8 cellular contexts compared by ENCODE assay signal in genomic region chr1:159780583-159781582, GRCh38. TPM values are rescaled to one million over a fixed set of nuclear protein-coding genes. Genes with fewer than 3 reads are reported as not detected.
DNase-seq lines count a peak whose midpoint lies in the region; ATAC-seq, FAIRE-seq and TF ChIP-seq lines count a peak whose summit lies in the region.

Gene DUSP23 (plus strand): TSS chr1:159780962. CDS start chr1:159781101, 139 bp downstream.

- peak; percentile 89 for DNase-seq in GM19239 (ENCODE audit: insufficient read length, low spot score)
- DNase-seq in NCI-H526 treated with DMSO at 0.1 percent for 48 hours (lab: John Stamatoyannopoulos, UW): peak; percentile 100
- peak; percentile 95 for DNase-seq in activated CD4-positive, alpha-beta T cell treated with anti-CD3 and anti-CD28 coated beads, Interleukin-2, amount 50 U/mL, for 4 hours
- DNase-seq in left lung: peak; percentile 98 to 99
- DNase-seq in stimulated activated CD4-positive, alpha-beta T cell treated with anti-CD3 and anti-CD28 coated beads, Interleukin-2, amount 100 ng/mL, for 48 hours: peak; percentile 91

- H3K27ac Mint-ChIP-seq in dendritic cell treated with granulocyte-macrophage colony-stimulating factor and Interleukin-4, amounts not matched to agents 40 ng/mL and 50 ng/mL, for 4 days: peak within 1 kb of the TSS; percentile 82

- no peaks in the 10 kb centered on the region for H4K20me1 ChIP-seq in BLaER1

- H3K27me3 ChIP-seq in BLaER1 (no peaks in the 10 kb centered on the region), left lung (no peaks in the 10 kb centered on the region)

- H3K36me3 ChIP-seq in BLaER1 (no peaks in the 10 kb centered on the region), left lung (peaks cover 0 to 7% of the 10 kb centered on the region in 2 donors)

- ATAC-seq in HG03457 (IDR thresholded peaks at IDR 0.05; ENCODE audit: unreplicated experiment): peak; percentile 97
- peak; percentile 98 for ATAC-seq in left lung

- no peaks in the 10 kb centered on the region for H3K27me3 Mint-ChIP-seq in dendritic cell treated with granulocyte-macrophage colony-stimulating factor and Interleukin-4, amounts not matched to agents 40 ng/mL and 50 ng/mL, for 4 days

- H3K4me1 Mint-ChIP-seq in dendritic cell treated with granulocyte-macrophage colony-stimulating factor and Interleukin-4, amounts not matched to agents 40 ng/mL and 50 ng/mL, for 4 days (ENCODE audit: low read depth): peaks cover 52% of the 10 kb centered on the region

- H3K4me1 ChIP-seq in BLaER1 (no peaks in the 10 kb centered on the region), left lung (peaks cover 0 to 29% of the 10 kb centered on the region in 2 donors)

- H3K9me3 ChIP-seq in BLaER1 (peaks cover 10% of the 10 kb centered on the region), left lung (no peaks in the 10 kb centered on the region)

- peak within 1 kb of the TSS; percentile 54 for H3K4me2 ChIP-seq in BLaER1

- peak; percentile 88 to 97 for TF ChIP-seq CTCF in left lung (IDR thresholded peaks at IDR 0.05)

- FAIRE-seq in GM19239 (lab: Jason Lieb, UNC): peak; percentile 97

- H3K9me3 Mint-ChIP-seq in dendritic cell treated with granulocyte-macrophage colony-stimulating factor and Interleukin-4, amounts not matched to agents 40 ng/mL and 50 ng/mL, for 4 days: no peaks in the 10 kb centered on the region

- no peak within 1 kb of the TSS for H3K27ac ChIP-seq in BLaER1
- peak within 1 kb of the TSS; percentile 77 to 91 for H3K27ac ChIP-seq in left lung

- peaks cover 27% of the 10 kb centered on the region for H3K36me3 Mint-ChIP-seq in dendritic cell treated with granulocyte-macrophage colony-stimulating factor and Interleukin-4, amounts not matched to agents 40 ng/mL and 50 ng/mL, for 4 days (ENCODE audit: low read depth)

- peak within 1 kb of the TSS; percentile 47 for H3K4me3 ChIP-seq in BLaER1
- peak within 1 kb of the TSS; percentile 96 to 98 for H3K4me3 ChIP-seq in left lung

- intact Hi-C loops in dendritic cell treated with granulocyte-macrophage colony-stimulating factor and Interleukin-4, amounts not matched to agents 40 ng/mL and 50 ng/mL, for 4 days (cut with micrococcal nuclease): loop anchor here (5.0 kb wide), 3 partner anchors 46 to 226 kb away; partner anchors contain the start of gene SLAMF8
- intact Hi-C loops in left lung (cut with DNase I): no loop called here

- peak within 1 kb of the TSS; percentile 80 for H3K4me3 Mint-ChIP-seq in dendritic cell treated with granulocyte-macrophage colony-stimulating factor and Interleukin-4, amounts not matched to agents 40 ng/mL and 50 ng/mL, for 4 days

- no peak within 1 kb of the TSS for H3K9ac ChIP-seq in BLaER1

RNA-seq across cellular contexts. Expression of gene DUSP23, which starts in this region (rescaled TPM):
- total RNA-seq in left lung: 10 to 100 TPM; 49.5 to 56.4 TPM
